35 cellular contexts compared by ENCODE assay signal in genomic region chr16:51041546-51041945, GRCh38.
"Had no signal": no experiment of that assay in that cellular context is flagged by ENCODE, and none has a peak within 500 bp of the region (broad histone marks: within the 10 kb centered on the region; RNA-seq: fewer than 3 reads in every experiment).

No MANE protein-coding gene starts in this region.

- H3K27me3 ChIP-seq: MG63 had no signal

- H3K4me3 ChIP-seq: MG63 had no signal

- H3K9me3 ChIP-seq: MG63 had no signal

- DNase-seq: Karpas-422, Kasumi-1, MG63, MM.1S, MV-4-11, NCI-H1048, NCI-H1092, NCI-H1092 treated with DMSO at 0.1 percent for 48 hours, NCI-H1105, NCI-H1105 treated with DMSO at 0.1 percent for 48 hours, NCI-H1417, NCI-H1417 treated with DMSO at 0.1 percent for 48 hours, NCI-H1436, NCI-H1436 treated with DMSO at 0.1 percent for 48 hours, NCI-H146, NCI-H1694, NCI-H1694 treated with DMSO at 0.1 percent for 48 hours, NCI-H187, NCI-H187 treated with DMSO at 0.1 percent for 48 hours, NCI-H1930, NCI-H2029, NCI-H2029 treated with DMSO at 0.1 percent for 48 hours, NCI-H2081, NCI-H2081 treated with DMSO at 0.1 percent for 48 hours, NCI-H2107, NCI-H2171, NCI-H2171 treated with DMSO at 0.1 percent for 48 hours, NCI-H2227 treated with DMSO at 0.1 percent for 48 hours, NCI-H226, NCI-H345, NCI-H446, NCI-H446 treated with DMSO at 0.1 percent for 48 hours, NCI-H510A, NCI-H510A treated with DMSO at 0.1 percent for 48 hours, NCI-H524 had no signal

- H3K36me3 ChIP-seq: MG63 had no signal
